23 cellular contexts compared by ENCODE assay signal in the genomic region with DNA sequence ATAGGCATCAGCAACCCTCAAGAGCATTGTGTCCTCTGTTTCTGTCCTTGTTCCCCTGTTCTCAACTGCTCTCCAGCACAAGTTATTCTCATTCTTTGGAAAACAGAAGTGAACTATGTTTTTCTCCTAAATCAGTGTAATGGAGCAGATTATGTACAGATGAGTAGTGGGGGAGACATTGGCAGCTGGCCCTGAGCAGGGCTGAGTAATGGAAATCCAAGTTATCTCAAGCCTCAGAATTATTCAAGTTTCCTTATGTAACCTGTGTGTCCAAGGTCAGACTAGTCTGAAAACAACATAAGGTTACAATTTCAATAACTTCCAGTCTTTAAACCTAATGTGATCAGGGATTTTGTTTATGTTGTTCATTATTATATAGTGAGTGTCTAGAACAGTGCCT.
DNase-seq lines count a peak whose midpoint lies in the region; ATAC-seq and TF ChIP-seq lines count a peak whose summit lies in the region.
"Had no signal": no experiment of that assay in that cellular context is flagged by ENCODE, and none has a peak within 500 bp of the region (broad histone marks: within the 10 kb centered on the region; RNA-seq: fewer than 3 reads in every experiment).

No MANE protein-coding gene starts in this region.

- H3K4me3 ChIP-seq in IMR-90 (ENCODE audit: insufficient read depth, low read depth, low read length) (no peak overlapping the region), fibroblast of mammary gland (ENCODE audit: control insufficient read depth, low read depth, low read length) (no peak overlapping the region), stomach (no peak overlapping the region), right atrium auricular region (no peak overlapping the region)
- H3K4me3 ChIP-seq: A549; BLaER1 treated with 17β-estradiol and CSF1 and Interleukin-3, amounts not matched to agents 10 nM and 100 nM; MG63; PC-9 had no signal

- in situ Hi-C loops in IMR-90 (cut with MboI; ENCODE audit: low sequenced_read_pairs), result no loop called here

- no peaks in the 10 kb centered on the region for H4K20me1 ChIP-seq in IMR-90 (ENCODE audit: insufficient read depth, low read length)
- H4K20me1 ChIP-seq: BLaER1 treated with 17β-estradiol and CSF1 and Interleukin-3, amounts not matched to agents 10 nM and 100 nM had no signal

- H2AK5ac ChIP-seq in IMR-90 (ENCODE audit: low read depth, low read length), result no peak overlapping the region

- H3K56ac ChIP-seq in IMR-90 (ENCODE audit: extremely low read depth, insufficient read depth, low read length), result no peak overlapping the region

- no peak overlapping the region for H2BK20ac ChIP-seq in IMR-90 (ENCODE audit: low read depth, low read length)

- H2BK15ac ChIP-seq in IMR-90 (ENCODE audit: low read depth, low read length), result no peak overlapping the region

- TF ChIP-seq POLR2A in IMR-90 (IDR thresholded peaks at IDR 0.05; ENCODE audit: low read depth, low read length) (no peak), stomach (IDR thresholded peaks at IDR 0.05) (no peak)

- H3K27me3 ChIP-seq in IMR-90 (ENCODE audit: control insufficient read depth, insufficient read depth, low read length), result no peaks in the 10 kb centered on the region
- no peaks in the 10 kb centered on the region for H3K27me3 ChIP-seq in stomach
- H3K27me3 ChIP-seq in right atrium auricular region, result no peaks in the 10 kb centered on the region
- H3K27me3 ChIP-seq: MG63 had no signal

- H2BK5ac ChIP-seq in IMR-90 (ENCODE audit: low read depth, low read length, poor library complexity, severe bottlenecking), result no peak overlapping the region

- H2AFZ ChIP-seq in IMR-90 (replicated peaks; ENCODE audit: low read length, poor library complexity), result no peak overlapping the region
- H2AFZ ChIP-seq: PC-9 had no signal

- POLR2A ChIA-PET in IMR-90 (lab: Charles Lee; ENCODE audit: unreplicated experiment), result no interaction called here

- H3K9me3 ChIP-seq in IMR-90 (ENCODE audit: control insufficient read depth, insufficient read depth, low read length) (no peaks in the 10 kb centered on the region), stomach (no peaks in the 10 kb centered on the region), right atrium auricular region (no peaks in the 10 kb centered on the region)
- H3K9me3 ChIP-seq: A549, MG63 had no signal

- BruUV-seq in IMR-90 (replicated peaks; lab: Mats Ljungman, UMichigan), result no TSS peak

- no peak overlapping the region for H3K23ac ChIP-seq in IMR-90 (ENCODE audit: low read depth, low read length)

- TF ChIP-seq RAD21 in IMR-90 (IDR thresholded peaks at IDR 0.05; ENCODE audit: low read length), result no peak

- dilution Hi-C loops in IMR-90 (cut with HindIII; ENCODE audit: low sequenced_read_pairs, unreplicated experiment), result no loop called here

- CTCF ChIA-PET in IMR-90 (lab: Yijun Ruan, JAX), result no interaction called here

- no peak overlapping the region for H3K4me2 ChIP-seq in IMR-90 (ENCODE audit: low read depth, low read length)
- H3K4me2 ChIP-seq: A549; BLaER1 treated with 17β-estradiol and CSF1 and Interleukin-3, amounts not matched to agents 10 nM and 100 nM; PC-9 had no signal

- no peak overlapping the region for H4K8ac ChIP-seq in IMR-90 (ENCODE audit: low read depth in 2 of 2, low read length in 2 of 2)

- H2BK120ac ChIP-seq in IMR-90 (ENCODE audit: low read depth, low read length), result no peak overlapping the region

- no peak overlapping the region for H3K27ac ChIP-seq in IMR-90 (ENCODE audit: insufficient read depth, low read length)
- H3K27ac ChIP-seq in stomach, result peak overlapping the region; percentile 55 to 91 (median 85)
- H3K27ac ChIP-seq in right atrium auricular region, result no peak overlapping the region
- H3K27ac ChIP-seq: BLaER1 treated with 17β-estradiol and CSF1 and Interleukin-3, amounts not matched to agents 10 nM and 100 nM; HL-60; PC-9; RWPE1 had no signal

- H3K18ac ChIP-seq in IMR-90 (ENCODE audit: low read depth, low read length), result no peak overlapping the region

- no peaks in the 10 kb centered on the region for H3K36me3 ChIP-seq in IMR-90 (ENCODE audit: control insufficient read depth, insufficient read depth, low read length)
- no peaks in the 10 kb centered on the region for H3K36me3 ChIP-seq in stomach
- no peaks in the 10 kb centered on the region for H3K36me3 ChIP-seq in right atrium auricular region
- H3K36me3 ChIP-seq: BLaER1 treated with 17β-estradiol and CSF1 and Interleukin-3, amounts not matched to agents 10 nM and 100 nM; MG63 had no signal

- no peaks in the 10 kb centered on the region for H3K79me1 ChIP-seq in IMR-90 (ENCODE audit: low read depth in 1 of 2, low read length in 2 of 2)

- no peaks in the 10 kb centered on the region for H3K9me1 ChIP-seq in IMR-90 (ENCODE audit: insufficient read depth, low read length)

- no peak overlapping the region for H3K9ac ChIP-seq in IMR-90 (ENCODE audit: low read depth, low read length)
- H3K9ac ChIP-seq: BLaER1 treated with 17β-estradiol and CSF1 and Interleukin-3, amounts not matched to agents 10 nM and 100 nM had no signal

- intact Hi-C loops in IMR-90 (cut with micrococcal nuclease), result no loop called here
- intact Hi-C loops in stomach (cut with DNase I; ENCODE audit: low total_unique reads), result no loop called here

- H2AK9ac ChIP-seq in IMR-90 (replicated peaks; ENCODE audit: low read depth, low read length, poor library complexity), result no peak overlapping the region

- DNase-seq in IMR-90, result peak; percentile 18
- peak; percentile 66 for DNase-seq in amniotic epithelial cell (ENCODE audit: low read depth)
- DNase-seq in fibroblast of mammary gland (ENCODE audit: low read depth), result peak; percentile 58
- DNase-seq in stomach, result peak; percentile 27
- no peak for DNase-seq in mucosa of gallbladder (ENCODE audit: low spot score)
- DNase-seq in right atrium auricular region (ENCODE audit: low spot score), result no peak
- DNase-seq in kidney glomerular epithelial cell (lab: John Stamatoyannopoulos, UW), result no peak
- DNase-seq: Calu3; CD8-positive, alpha-beta T cell; EL; Kasumi-1; MG63; NCI-H1048; NCI-H1436; NCI-H2029; NCI-H345; NCI-H524 treated with DMSO at 0.1 percent for 48 hours; PC-9; SIG-M5 had no signal

- no peak overlapping the region for H4K5ac ChIP-seq in IMR-90 (ENCODE audit: low read depth, low read length)

- no peak for ATAC-seq in IMR-90 (ENCODE audit: low read depth)
- ATAC-seq: A549; CD8-positive, alpha-beta T cell had no signal

- no peak overlapping the region for H3K14ac ChIP-seq in IMR-90 (replicated peaks; ENCODE audit: low read depth, low read length)

- no peak overlapping the region for H4K91ac ChIP-seq in IMR-90 (ENCODE audit: insufficient read depth, low read depth, low read length)

- TF ChIP-seq CTCF in IMR-90 (conservative IDR thresholded peaks at IDR 0.05; ENCODE audit: low read depth, low read length) (no peak), fibroblast of mammary gland (conservative IDR thresholded peaks at IDR 0.05; ENCODE audit: control insufficient read depth, insufficient read depth, low read depth, low read length) (no peak), stomach (IDR thresholded peaks at IDR 0.05) (no peak), right atrium auricular region (IDR thresholded peaks at IDR 0.05) (no peak)

- H3K4ac ChIP-seq in IMR-90 (ENCODE audit: low read depth, low read length), result no peak overlapping the region

- no peak for TF ChIP-seq EP300 in stomach (IDR thresholded peaks at IDR 0.05)

- no peaks in the 10 kb centered on the region for H3K4me1 ChIP-seq in IMR-90 (ENCODE audit: control insufficient read depth, insufficient read depth, low read length)
- peaks cover 4 to 38% (median 29%) of the 10 kb centered on the region in 4 donors for H3K4me1 ChIP-seq in stomach
- H3K4me1 ChIP-seq in right atrium auricular region, result no peaks in the 10 kb centered on the region

TF ChIP-seq in IMR-90, 13 proteins besides CTCF, POLR2A, EP300 and RAD21:
- TF ChIP-seq MXI1 (IDR thresholded peaks at IDR 0.05; ENCODE audit: borderline replicate concordance, low read depth, low read length), result no peak
- no peak for TF ChIP-seq NFE2L2 (IDR thresholded peaks at IDR 0.05; ENCODE audit: low read depth, low read length)
- TF ChIP-seq MAFK (IDR thresholded peaks at IDR 0.05; ENCODE audit: low read depth, low read length), result no peak
- no peak for TF ChIP-seq ELK1 (IDR thresholded peaks at IDR 0.05; ENCODE audit: borderline replicate concordance, low read depth, low read length)
- TF ChIP-seq RCOR1 (IDR thresholded peaks at IDR 0.05; ENCODE audit: insufficient replicate concordance, low read length), result no peak
- no peak for TF ChIP-seq MAZ (IDR thresholded peaks at IDR 0.05; ENCODE audit: borderline replicate concordance, low read depth, low read length)
- TF ChIP-seq FOS (IDR thresholded peaks at IDR 0.05; ENCODE audit: low read depth, low read length), result no peak
- TF ChIP-seq BHLHE40 (IDR thresholded peaks at IDR 0.05; ENCODE audit: low read depth, low read length), result no peak
- no peak for TF ChIP-seq CHD1 (IDR thresholded peaks at IDR 0.05; ENCODE audit: low read depth, low read length)
- no peak for TF ChIP-seq SMC3 (IDR thresholded peaks at IDR 0.05; ENCODE audit: low read depth, low read length)

Comparison
In these comparisons a context has a peak if more than half of its experiments do, and no peak if none do; other contexts are left out.
1. DNase-seq: peak in IMR-90 (single experiment), amniotic epithelial cell (single experiment), fibroblast of mammary gland (single experiment) and stomach (single experiment); none in mucosa of gallbladder (single experiment), right atrium auricular region (single experiment) and kidney glomerular epithelial cell (single experiment).
2. H3K27ac ChIP-seq: peak in stomach (5 of 5); none in IMR-90 (single experiment) and right atrium auricular region (0 of 2).